ENCODE assay signal across 3 cellular contexts in genomic region chr20:4179545-4179944, GRCh38.
TF ChIP-seq lines count a peak whose summit lies in the region.

No MANE protein-coding gene starts in this region.

TF ChIP-seq in HepG2, 621 proteins besides CTCF, POLR2A, EP300 and RAD21:
- no peak for TF ChIP-seq MED1 (CRISPR knock-in tag; IDR thresholded peaks at IDR 0.05)
- TF ChIP-seq RCOR2 (CRISPR knock-in tag; IDR thresholded peaks at IDR 0.05): no peak
- TF ChIP-seq ZNF83 (CRISPR knock-in tag; IDR thresholded peaks at IDR 0.05; ENCODE audit: borderline replicate concordance): no peak
- TF ChIP-seq, protein P1, sequence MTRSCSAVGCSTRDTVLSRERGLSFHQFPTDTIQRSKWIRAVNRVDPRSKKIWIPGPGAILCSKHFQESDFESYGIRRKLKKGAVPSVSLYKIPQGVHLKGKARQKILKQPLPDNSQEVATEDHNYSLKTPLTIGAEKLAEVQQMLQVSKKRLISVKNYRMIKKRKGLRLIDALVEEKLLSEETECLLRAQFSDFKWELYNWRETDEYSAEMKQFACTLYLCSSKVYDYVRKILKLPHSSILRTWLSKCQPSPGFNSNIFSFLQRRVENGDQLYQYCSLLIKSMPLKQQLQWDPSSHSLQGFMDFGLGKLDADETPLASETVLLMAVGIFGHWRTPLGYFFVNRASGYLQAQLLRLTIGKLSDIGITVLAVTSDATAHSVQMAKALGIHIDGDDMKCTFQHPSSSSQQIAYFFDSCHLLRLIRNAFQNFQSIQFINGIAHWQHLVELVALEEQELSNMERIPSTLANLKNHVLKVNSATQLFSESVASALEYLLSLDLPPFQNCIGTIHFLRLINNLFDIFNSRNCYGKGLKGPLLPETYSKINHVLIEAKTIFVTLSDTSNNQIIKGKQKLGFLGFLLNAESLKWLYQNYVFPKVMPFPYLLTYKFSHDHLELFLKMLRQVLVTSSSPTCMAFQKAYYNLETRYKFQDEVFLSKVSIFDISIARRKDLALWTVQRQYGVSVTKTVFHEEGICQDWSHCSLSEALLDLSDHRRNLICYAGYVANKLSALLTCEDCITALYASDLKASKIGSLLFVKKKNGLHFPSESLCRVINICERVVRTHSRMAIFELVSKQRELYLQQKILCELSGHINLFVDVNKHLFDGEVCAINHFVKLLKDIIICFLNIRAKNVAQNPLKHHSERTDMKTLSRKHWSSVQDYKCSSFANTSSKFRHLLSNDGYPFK (CRISPR knock-in tag; IDR thresholded peaks at IDR 0.05; ENCODE audit: borderline replicate concordance): no peak
- no peak for TF ChIP-seq TCF12 (IDR thresholded peaks at IDR 0.05)
- no peak for TF ChIP-seq TCF12 (CRISPR knock-in tag; IDR thresholded peaks at IDR 0.05)
- no peak for TF ChIP-seq HOXA7 (CRISPR knock-in tag; IDR thresholded peaks at IDR 0.05)
- TF ChIP-seq ZNF629 (CRISPR knock-in tag; conservative IDR thresholded peaks at IDR 0.05): peak; percentile 78

TF ChIP-seq in A549, 52 proteins besides CTCF, POLR2A, EP300 and RAD21:
- TF ChIP-seq CHD2 (IDR thresholded peaks at IDR 0.05; ENCODE audit: low read length, partially characterized antibody) (no peak), TFCP2L1 (CRISPR knock-in tag; IDR thresholded peaks at IDR 0.05) (0 out of 2 replicates have a peak, but pooled peaks have one; percentile 38)

TF ChIP-seq in K562, 482 proteins besides CTCF, POLR2A, EP300 and RAD21:
- TF ChIP-seq RBM25 (IDR thresholded peaks at IDR 0.05; ENCODE audit: low read depth, low read length, severe bottlenecking) (peak; percentile 55), MITF (IDR thresholded peaks at IDR 0.05) (no peak), ZBTB43 (CRISPR knock-in tag; IDR thresholded peaks at IDR 0.05) (no peak)
